In the genomic region with DNA sequence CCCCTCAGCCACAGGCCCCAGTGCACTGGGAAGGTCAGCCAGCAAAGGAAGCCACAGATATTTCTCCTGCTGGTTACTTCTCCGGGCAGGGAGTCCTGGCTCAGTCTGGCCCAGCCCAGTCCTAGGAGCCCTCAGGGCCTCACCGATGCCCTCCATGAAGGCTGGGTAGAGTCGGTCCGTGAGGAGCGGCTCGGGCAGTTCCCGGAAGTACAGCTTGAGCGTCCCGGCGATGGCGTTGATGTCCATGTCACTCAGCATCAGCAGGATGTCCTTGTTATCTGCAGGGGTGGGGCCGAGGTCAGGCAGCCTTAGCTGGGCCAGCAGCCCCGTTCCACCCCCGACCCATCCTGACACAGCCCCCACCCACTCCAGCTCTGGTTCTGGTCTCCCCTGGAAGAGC, we compare ENCODE assay signal across 19 cellular contexts.
"Had no signal": no experiment of that assay in that cellular context is flagged by ENCODE, and none has a peak within 500 bp of the region (broad histone marks: within the 10 kb centered on the region; RNA-seq: fewer than 3 reads in every experiment).

No MANE protein-coding gene starts in this region.

- H3K36me3 ChIP-seq: breast epithelium, neural progenitor cell, uterus had no signal

- H3K4me3 ChIP-seq: breast epithelium, neural progenitor cell, smooth muscle cell, thyroid gland, uterus had no signal

- H3K27me3 ChIP-seq: breast epithelium, neural progenitor cell, thyroid gland, uterus had no signal

- DNase-seq: activated CD4-positive, alpha-beta T cell treated with anti-CD3 and anti-CD28 coated beads, Interleukin-2, amount 10 ng/mL, durations not matched to agents 24 days and 14 days; activated CD8-positive, alpha-beta T cell treated with anti-CD3 and anti-CD28 coated beads for 36 hours; activated naive CD4-positive, alpha-beta T cell treated with anti-CD3 and anti-CD28 coated beads, Interleukin-2, amount 50 U/mL, for 16 hours; activated T-cell treated with anti-CD3 and anti-CD28 coated beads, Interleukin-2, amount 50 U/mL, for 4 hours; cerebellar nuclear complex; effector memory CD4-positive, alpha-beta T cell; hippocampal formation; islet precursor cell; stimulated activated CD4-positive, alpha-beta T cell treated with anti-CD3 and anti-CD28 coated beads, Interleukin-4, amount 100 ng/mL, for 4 hours; T-helper 1 cell; T1000; thyroid gland; uterus had no signal

- H3K4me1 ChIP-seq: neural progenitor cell, uterus had no signal

- H3K27ac ChIP-seq: neural progenitor cell, thyroid gland, uterus had no signal

- ATAC-seq: activated CD8-positive, alpha-beta T cell treated with anti-CD3 and anti-CD28 coated beads for 36 hours; activated T-cell treated with anti-CD3 and anti-CD28 coated beads, Interleukin-2, amount 50 U/mL, for 4 hours; left lobe of liver; sciatic nerve; stimulated activated memory B cell treated with anti-CD40 and anti-IgM and Interleukin-4, amounts not matched to agents 10 μg/mL and 1 μg/mL and 100 μg/mL, for 72 hours had no signal

- H3K9me3 ChIP-seq: breast epithelium, thyroid gland, uterus had no signal
